Comparison of ENCODE assay signal across 1 cellular context in genomic region chr2:48508461-48509124, GRCh38.
TF ChIP-seq lines count a peak whose summit lies in the region.

No MANE protein-coding gene starts in this region.

TF ChIP-seq in HepG2, 621 proteins besides CTCF, POLR2A, EP300 and RAD21 (continued from another document and continues in another):
- TF ChIP-seq AHDC1 (CRISPR knock-in tag; IDR thresholded peaks at IDR 0.05; ENCODE audit: borderline replicate concordance) (peak; percentile 67; the same call in 1 of the 2 replicates), ZNF292 (CRISPR knock-in tag; IDR thresholded peaks at IDR 0.05; ENCODE audit: borderline replicate concordance, low read depth) (peak; percentile 59; the same call in 1 of the 2 replicates), MED1 (CRISPR knock-in tag; IDR thresholded peaks at IDR 0.05) (peak; percentile 10; the same call in 1 of the 2 replicates), THAP8 (CRISPR knock-in tag; IDR thresholded peaks at IDR 0.05; ENCODE audit: borderline replicate concordance) (no peak), KDM2A (CRISPR knock-in tag; IDR thresholded peaks at IDR 0.05; ENCODE audit: borderline replicate concordance, low read depth) (0 out of 2 replicates have a peak, but pooled peaks have one; percentile 21), TFE3 (CRISPR knock-in tag; IDR thresholded peaks at IDR 0.05) (peak; percentile 64; the same call in 1 of the 2 replicates), ELF1 (CRISPR knock-in tag; IDR thresholded peaks at IDR 0.05) (peak; percentile 54), MAFF (IDR thresholded peaks at IDR 0.05; ENCODE audit: low read depth, low read length) (0 out of 2 replicates have a peak, but pooled peaks have one; percentile 32), GABPB1 (CRISPR knock-in tag; IDR thresholded peaks at IDR 0.05) (peak; percentile 40; the same call in 1 of the 2 replicates), SOX5 (CRISPR knock-in tag; IDR thresholded peaks at IDR 0.05; ENCODE audit: borderline replicate concordance) (peak; percentile 70), MAFK (conservative IDR thresholded peaks at IDR 0.05 in 1 of 2, IDR thresholded peaks at IDR 0.05 in 1 of 2; ENCODE audit: low read length in 2 of 2) (peak; percentile 35 to 57), RARA (CRISPR knock-in tag; IDR thresholded peaks at IDR 0.05) (0 out of 2 replicates have a peak, but pooled peaks have one; percentile 1), NCOA2 (CRISPR knock-in tag; IDR thresholded peaks at IDR 0.05) (0 out of 2 replicates have a peak, but pooled peaks have one; percentile 9), TEAD3 (CRISPR knock-in tag; optimal IDR thresholded peaks at IDR 0.05; ENCODE audit: borderline replicate concordance) (peak; percentile 92), GATAD2A (CRISPR knock-in tag; IDR thresholded peaks at IDR 0.05) (peak; percentile 5; the same call in 1 of the 2 replicates), ZFP82 (CRISPR knock-in tag; IDR thresholded peaks at IDR 0.05; ENCODE audit: borderline replicate concordance) (no peak), ARID3A (IDR thresholded peaks at IDR 0.05; ENCODE audit: low read depth, low read length) (peak; percentile 70), HMG20A (CRISPR knock-in tag; IDR thresholded peaks at IDR 0.05; ENCODE audit: borderline replicate concordance) (0 out of 2 replicates have a peak, but pooled peaks have one; percentile 37), PAXIP1 (CRISPR knock-in tag; conservative IDR thresholded peaks at IDR 0.05) (peak; percentile 20; the same call in 1 of the 2 replicates), ZBTB44 (CRISPR knock-in tag; IDR thresholded peaks at IDR 0.05) (no peak), ZNF576 (CRISPR knock-in tag; IDR thresholded peaks at IDR 0.05) (no peak), MZF1 (CRISPR knock-in tag; IDR thresholded peaks at IDR 0.05; ENCODE audit: borderline replicate concordance) (no peak), ARID5B (CRISPR knock-in tag; IDR thresholded peaks at IDR 0.05) (peak; percentile 23), ISL2 (CRISPR knock-in tag; IDR thresholded peaks at IDR 0.05) (peak; percentile 49; the same call in 1 of the 2 replicates), GABPA (IDR thresholded peaks at IDR 0.05; ENCODE audit: low read depth, low read length) (no peak), GABPA (CRISPR knock-in tag; IDR thresholded peaks at IDR 0.05; ENCODE audit: low read depth) (peak; percentile 76), ELF3 (CRISPR knock-in tag; IDR thresholded peaks at IDR 0.05) (0 out of 2 replicates have a peak, but pooled peaks have one; percentile 29), FOXP1 (IDR thresholded peaks at IDR 0.05) (no peak), FOXP1 (CRISPR knock-in tag; IDR thresholded peaks at IDR 0.05) (peak; percentile 69), FOXA1 (IDR thresholded peaks at IDR 0.05) (no peak), FOXA1 (CRISPR knock-in tag; IDR thresholded peaks at IDR 0.05) (0 out of 2 replicates have a peak, but pooled peaks have one; percentile 48), SMARCC2 (IDR thresholded peaks at IDR 0.05) (no peak), NFE2 (CRISPR knock-in tag; IDR thresholded peaks at IDR 0.05) (peak; percentile 96), SOX13 (IDR thresholded peaks at IDR 0.05) (no peak), SOX13 (CRISPR knock-in tag; conservative IDR thresholded peaks at IDR 0.05 in 1 of 2, IDR thresholded peaks at IDR 0.05 in 1 of 2) (peak in 1 of 2 experiments; percentile 33; a peak in 2 of 4 replicates), ZGPAT (CRISPR knock-in tag; IDR thresholded peaks at IDR 0.05) (0 out of 2 replicates have a peak, but pooled peaks have one; percentile 18), NFE2L2 (IDR thresholded peaks at IDR 0.05; ENCODE audit: low read length) (peak; percentile 81), CREM (IDR thresholded peaks at IDR 0.05) (peak; percentile 27; the same call in 1 of the 2 replicates), CREM (CRISPR knock-in tag; IDR thresholded peaks at IDR 0.05) (no peak), DNMT3B (CRISPR knock-in tag; conservative IDR thresholded peaks at IDR 0.05) (0 out of 2 replicates have a peak, but pooled peaks have one; percentile 41)
